In the genomic region with DNA sequence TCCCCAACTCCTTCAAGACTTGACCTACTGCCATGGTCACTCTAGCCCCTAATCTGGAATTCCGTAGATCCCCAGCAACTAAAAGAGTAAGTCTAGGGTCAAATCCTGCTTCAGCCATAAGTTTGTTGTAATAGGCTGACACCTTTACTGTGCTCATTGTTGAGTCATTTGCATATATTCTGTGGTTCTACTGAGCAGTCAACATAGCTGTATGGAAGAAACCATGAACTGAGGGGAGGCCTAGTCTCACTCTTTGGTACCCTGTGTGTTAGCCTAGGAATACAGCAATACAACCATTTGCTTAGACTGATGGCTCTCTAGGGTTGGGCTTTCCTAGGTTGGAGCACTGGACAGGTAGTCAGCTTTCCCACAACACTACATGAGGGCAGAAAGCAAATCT, we compare ENCODE assay signal across 6 cellular contexts. TPM values are rescaled to one million over a fixed set of nuclear protein-coding genes. Genes with fewer than 3 reads are reported as not detected.
"Had no signal": no experiment of that assay in that cellular context is flagged by ENCODE, and none has a peak within 500 bp of the region (broad histone marks: within the 10 kb centered on the region; RNA-seq: fewer than 3 reads in every experiment).

No MANE protein-coding gene starts in this region.

- DNase-seq: H9, HCEC 1CT, IMR-90 had no signal

- ATAC-seq: GM23338 had no signal

- H3K4me1 Mint-ChIP-seq: GM23338, H9 had no signal

- H3K27ac Mint-ChIP-seq: GM23338, H9 had no signal

- H3K4me3 Mint-ChIP-seq: GM23338, H9 had no signal

RNA-seq across cellular contexts. Expression of gene C1orf141, which starts 57.2 kb away (rescaled TPM):
- total RNA-seq: GM23338, H1, H9, HT-29, IMR-90 had no signal
